8 cellular contexts compared by ENCODE assay signal in the genomic region with DNA sequence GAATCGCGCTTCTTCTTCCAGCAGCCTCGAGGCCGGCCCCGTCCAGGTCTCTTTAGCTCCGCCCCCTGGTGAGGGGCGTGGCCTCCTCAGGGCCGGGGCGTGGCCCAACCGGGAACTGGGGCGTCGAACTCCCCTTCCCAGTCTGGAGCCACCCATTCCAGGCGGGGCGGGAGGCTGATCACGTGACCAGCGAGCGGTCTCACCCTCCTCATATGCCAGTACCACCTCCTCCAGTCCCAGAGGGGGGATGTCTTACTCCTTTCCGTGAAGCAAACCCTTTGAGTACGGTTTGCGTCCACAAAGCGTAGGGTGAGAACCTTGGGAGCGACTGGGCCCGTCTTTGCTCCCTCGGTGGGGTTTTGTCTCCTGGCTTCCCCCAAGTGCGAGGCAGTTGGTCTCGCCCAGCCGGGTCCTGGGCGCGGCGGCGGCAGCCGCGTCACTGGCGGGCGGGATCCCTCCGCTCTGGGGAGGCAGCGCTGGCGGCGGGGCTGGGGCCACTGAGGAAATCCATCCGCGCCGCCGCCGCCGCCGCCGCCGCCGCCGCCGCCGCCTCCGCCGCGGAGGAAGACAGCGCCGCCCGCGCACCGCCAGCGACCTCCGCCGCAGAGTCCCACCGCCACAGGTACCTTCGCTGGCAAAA. TPM values are rescaled to one million over a fixed set of nuclear protein-coding genes. Genes with fewer than 3 reads are reported as not detected.
A peak's percentile ranks its signal among the peaks of the same experiment; 100 is the strongest.
DNase-seq lines count a peak whose midpoint lies in the region; ATAC-seq and TF ChIP-seq lines count a peak whose summit lies in the region.

A gene (plus strand): TSS at position 439 of the 640 bp plus-strand sequence. CDS start 2,526 bp downstream, outside the sequence.

- H3K4me3 Mint-ChIP-seq in activated naive CD8-positive, alpha-beta T cell, result peak within 1 kb of the TSS; percentile 94

- H3K79me2 ChIP-seq in osteoblast (ENCODE audit: insufficient read depth, low read length), result peaks cover 45% of the 10 kb centered on the region

- no peaks in the 10 kb centered on the region for H3K36me3 Mint-ChIP-seq in activated naive CD8-positive, alpha-beta T cell

- H3K27ac Mint-ChIP-seq in activated naive CD8-positive, alpha-beta T cell, result peak within 1 kb of the TSS; percentile 93

- H3K9me3 ChIP-seq in osteoblast (ENCODE audit: low read depth, low read length), result no peaks in the 10 kb centered on the region
- no peaks in the 10 kb centered on the region for H3K9me3 ChIP-seq in thoracic aorta

- peaks cover 15% of the 10 kb centered on the region for H3K4me1 Mint-ChIP-seq in activated naive CD8-positive, alpha-beta T cell (ENCODE audit: low read depth)

- H3K27ac ChIP-seq in osteoblast (ENCODE audit: low read depth, low read length), result peak within 1 kb of the TSS; percentile 98
- peak within 1 kb of the TSS; percentile 97 to 98 for H3K27ac ChIP-seq in thoracic aorta

- H2AFZ ChIP-seq in osteoblast (ENCODE audit: low read length), result peak within 1 kb of the TSS; percentile 99

- H3K27me3 ChIP-seq in osteoblast (ENCODE audit: insufficient read depth, low read length) (peaks cover 2% of the 10 kb centered on the region), thoracic aorta (replicated peaks; ENCODE audit: insufficient read depth) (no peaks in the 10 kb centered on the region)

- H3K4me1 ChIP-seq in osteoblast (ENCODE audit: insufficient read depth, low read length) (no peaks in the 10 kb centered on the region), thoracic aorta (ENCODE audit: control insufficient read depth in 1 of 2, low read depth in 2 of 2) (peaks cover 7 to 9% of the 10 kb centered on the region in 2 donors)

- H3K36me3 ChIP-seq in osteoblast (ENCODE audit: insufficient read depth, low read length) (peaks cover 21% of the 10 kb centered on the region), thoracic aorta (peaks cover 20% of the 10 kb centered on the region)

- H3K4me3 ChIP-seq in GM08714 (ENCODE audit: low read length) (peak within 1 kb of the TSS; percentile 96), osteoblast (ENCODE audit: insufficient read depth, low read length) (peak within 1 kb of the TSS; percentile 90), thoracic aorta (peak within 1 kb of the TSS; percentile 92)

- H3K4me2 ChIP-seq in osteoblast (ENCODE audit: insufficient read depth, low read length), result peak within 1 kb of the TSS; percentile 95

- ATAC-seq in HG02623 (IDR thresholded peaks at IDR 0.05; ENCODE audit: unreplicated experiment) (peak; percentile 74), thoracic aorta (ENCODE audit: insufficient number of reproducible peaks, low FRiP score, low read depth) (peak; percentile 92)

- H4K20me1 ChIP-seq in osteoblast (ENCODE audit: insufficient read depth, low read length), result peaks cover 21% of the 10 kb centered on the region

- DNase-seq in NCI-H1105 (lab: John Stamatoyannopoulos, UW) (peak; percentile 94), SKM-1 treated with dmso at 0.1 percent for 144 hours (lab: John Stamatoyannopoulos, UW; ENCODE audit: unreplicated experiment) (peak; percentile 95), glomerular visceral epithelial cell (ENCODE audit: extremely low spot score) (peak; percentile 98), osteoblast (ENCODE audit: insufficient read length, low spot score, missing footprints) (peak; percentile 100), thoracic aorta (ENCODE audit: low spot score) (peak; percentile 97)

- no peaks in the 10 kb centered on the region for H3K9me3 Mint-ChIP-seq in activated naive CD8-positive, alpha-beta T cell (ENCODE audit: low read depth)

- H3K27me3 Mint-ChIP-seq in activated naive CD8-positive, alpha-beta T cell, result no peaks in the 10 kb centered on the region

- TF ChIP-seq CTCF in osteoblast (IDR thresholded peaks at IDR 0.05; ENCODE audit: extremely low read depth, low read depth, low read length) (no peak), thoracic aorta (IDR thresholded peaks at IDR 0.05) (no peak)

RNA-seq across cellular contexts. Expression of the gene that starts here (rescaled TPM):
- total RNA-seq in osteoblast (72.7 and 84.6 TPM in 2 replicates), thoracic aorta (100 to 1,000 TPM; 176 to 255 TPM)

Comparison
In these comparisons a context has a peak if more than half of its experiments do, and no peak if none do; other contexts are left out.
1. Peak in every context shown above with its lines: DNase-seq, ATAC-seq, H3K4me3 ChIP-seq and H3K27ac ChIP-seq.